Comparison of ENCODE assay signal across 17 cellular contexts in the genomic region with DNA sequence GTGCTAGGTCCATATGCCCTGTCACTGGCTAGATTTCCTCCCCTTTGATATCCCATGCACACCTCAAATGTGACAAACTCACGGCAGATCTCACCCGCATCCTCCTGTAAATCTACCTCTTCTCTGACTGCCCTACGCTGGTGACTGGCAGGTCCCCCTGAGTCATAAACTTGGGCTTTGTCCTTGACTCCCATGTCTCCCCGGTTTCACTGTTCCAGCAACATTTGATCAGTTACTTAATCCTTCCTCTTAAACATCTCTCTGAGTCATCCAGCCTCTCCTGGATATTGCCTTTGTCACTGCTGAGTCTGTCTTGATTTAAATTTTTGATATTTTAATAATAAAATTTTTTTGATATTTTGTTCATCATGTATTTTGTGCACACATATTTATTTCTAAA. TPM values are rescaled to one million over a fixed set of nuclear protein-coding genes. Genes with fewer than 3 reads are reported as not detected.
DNase-seq lines count a peak whose midpoint lies in the region; ATAC-seq, FAIRE-seq and TF ChIP-seq lines count a peak whose summit lies in the region.
"Had no signal": no experiment of that assay in that cellular context is flagged by ENCODE, and none has a peak within 500 bp of the region (broad histone marks: within the 10 kb centered on the region; RNA-seq: fewer than 3 reads in every experiment).

No MANE protein-coding gene starts in this region.

- no peaks in the 10 kb centered on the region for H3K9me3 Mint-ChIP-seq in HFFc6
- no peaks in the 10 kb centered on the region for H3K9me3 Mint-ChIP-seq in activated T-cell treated with anti-CD3 and anti-CD28 coated beads, Interleukin-2, amount 50 U/mL, for 24 hours

- no peak overlapping the region for H3K27ac Mint-ChIP-seq in HFFc6
- H3K27ac Mint-ChIP-seq in activated T-cell treated with anti-CD3 and anti-CD28 coated beads, Interleukin-2, amount 50 U/mL, for 24 hours, result no peak overlapping the region
- H3K27ac Mint-ChIP-seq: brain had no signal

- peaks cover 19% of the 10 kb centered on the region for H3F3A ChIP-seq in SK-N-SH (replicated peaks; ENCODE audit: insufficient read depth)

- no peak for TF ChIP-seq CTCF in A549 (IDR thresholded peaks at IDR 0.05)
- no peak for TF ChIP-seq CTCF in HFFc6 (IDR thresholded peaks at IDR 0.05)
- TF ChIP-seq CTCF in SK-N-SH (IDR thresholded peaks at IDR 0.05), result no peak

- CTCF ChIA-PET in A549 (lab: Yijun Ruan, JAX) (no interaction called here), SK-N-SH (lab: Yijun Ruan, JAX) (no interaction called here)

- DNase-seq in A549 (ENCODE audit: low read depth in 1 of 2, low spot score in 1 of 2) (peak; percentile 5 to 10), HFFc6 (peak; percentile 68), SK-N-SH (no peak), fibroblast of gingiva (ENCODE audit: low read depth) (peak; percentile 23), NCI-H2196 (lab: John Stamatoyannopoulos, UW; ENCODE audit: unreplicated experiment) (no peak)
- DNase-seq in activated T-cell treated with anti-CD3 and anti-CD28 coated beads, Interleukin-2, amount 50 U/mL, for 24 hours, result no peak
- DNase-seq: activated CD8-positive, alpha-beta memory T cell treated with anti-CD3 and anti-CD28 coated beads for 24 hours; activated gamma-delta T cell; effector CD8-positive, alpha-beta T cell; NK-92 treated with Interleukin-12 subunit alpha and Interleukin-12 subunit beta, amount 100 ng/mL, for 24 hours; stomach had no signal

- H3K4me1 ChIP-seq in A549, result no peaks in the 10 kb centered on the region
- 0 out of 4 replicates have a peak, but pooled peaks cover 0 to 7% of the 10 kb centered on the region in 2 experiments for H3K4me1 ChIP-seq in SK-N-SH (ENCODE audit: control insufficient read depth in 1 of 2, insufficient read depth in 2 of 2, low read depth in 1 of 2, low read length in 1 of 2)
- H3K4me1 ChIP-seq: stomach had no signal

- no peak overlapping the region for H3K27ac ChIP-seq in A549
- H3K27ac ChIP-seq in SK-N-SH (ENCODE audit: low read depth in 2 of 2, low read length in 1 of 2), result peak overlapping the region in 1 of 2 experiments; percentile 81; a peak in 2 of 4 replicates
- H3K27ac ChIP-seq: HL-60, stomach had no signal

- 33% methylated on average over 4 of the region's 4 CpGs for WGBS in A549 (ENCODE audit: missing lambda C conversion rate)
- 27% methylated on average over 4 of the region's 4 CpGs for WGBS in SK-N-SH (ENCODE audit: low lambda C conversion rate)

- peaks cover 10% of the 10 kb centered on the region for H3K4me1 Mint-ChIP-seq in HFFc6 (ENCODE audit: low read depth)
- H3K4me1 Mint-ChIP-seq in activated T-cell treated with anti-CD3 and anti-CD28 coated beads, Interleukin-2, amount 50 U/mL, for 24 hours (ENCODE audit: low read depth), result peaks cover 3% of the 10 kb centered on the region
- H3K4me1 Mint-ChIP-seq: brain had no signal

- no peaks in the 10 kb centered on the region for H3K36me3 ChIP-seq in SK-N-SH (replicated peaks in 1 of 2; ENCODE audit: control insufficient read depth in 1 of 2, insufficient read depth in 2 of 2, low read length in 1 of 2)
- H3K36me3 ChIP-seq: stomach had no signal

- no peaks in the 10 kb centered on the region for H3K27me3 ChIP-seq in SK-N-SH (ENCODE audit: insufficient read depth)

- H3K27me3 Mint-ChIP-seq in HFFc6 (ENCODE audit: insufficient read depth), result no peaks in the 10 kb centered on the region; the same call in 1 of the 2 replicates
- H3K27me3 Mint-ChIP-seq in activated T-cell treated with anti-CD3 and anti-CD28 coated beads, Interleukin-2, amount 50 U/mL, for 24 hours, result peaks cover 22% of the 10 kb centered on the region
- H3K27me3 Mint-ChIP-seq: brain had no signal

- ATAC-seq in A549, result peak in 1 of 2 experiments; percentile 34; a peak in 1 of 6 replicates
- no peak for ATAC-seq in GM18909 (IDR thresholded peaks at IDR 0.05; ENCODE audit: poor library complexity, unreplicated experiment)
- no peak for ATAC-seq in HG03457 (IDR thresholded peaks at IDR 0.05; ENCODE audit: unreplicated experiment)

- no peaks in the 10 kb centered on the region for H4K20me1 ChIP-seq in SK-N-SH (ENCODE audit: insufficient read depth)

- H3K4me3 Mint-ChIP-seq in HFFc6, result no peak overlapping the region
- no peak overlapping the region for H3K4me3 Mint-ChIP-seq in activated T-cell treated with anti-CD3 and anti-CD28 coated beads, Interleukin-2, amount 50 U/mL, for 24 hours
- H3K4me3 Mint-ChIP-seq: brain had no signal

- H3K9me3 ChIP-seq in A549, result no peaks in the 10 kb centered on the region
- no peaks in the 10 kb centered on the region for H3K9me3 ChIP-seq in SK-N-SH
- H3K9me3 ChIP-seq: stomach had no signal

- H3K9me2 ChIP-seq in SK-N-SH, result no peaks in the 10 kb centered on the region

- TF ChIP-seq EP300 in A549 (IDR thresholded peaks at IDR 0.05), result no peak
- TF ChIP-seq EP300 in SK-N-SH (IDR thresholded peaks at IDR 0.05; ENCODE audit: borderline replicate concordance in 1 of 2, low read depth in 1 of 2, low read length in 1 of 2), result no peak; a peak in 1 of 4 replicates

- H3K9ac ChIP-seq in SK-N-SH, result no peak overlapping the region

- H3K4me2 ChIP-seq in A549 (no peak overlapping the region), SK-N-SH (peak overlapping the region; percentile 66; the same call in 1 of the 2 replicates)

- no peak for FAIRE-seq in A549 (lab: Jason Lieb, UNC)
- FAIRE-seq: keratinocyte had no signal

- H3K4me3 ChIP-seq in A549 (no peak overlapping the region), SK-N-SH (ENCODE audit: low read depth in 2 of 2, low read length in 1 of 2) (peak overlapping the region in 1 of 2 experiments; percentile 29; a peak in 1 of 4 replicates)
- H3K4me3 ChIP-seq: stomach had no signal

- H3K36me3 Mint-ChIP-seq in HFFc6 (ENCODE audit: low read depth), result no peaks in the 10 kb centered on the region
- H3K36me3 Mint-ChIP-seq in activated T-cell treated with anti-CD3 and anti-CD28 coated beads, Interleukin-2, amount 50 U/mL, for 24 hours (ENCODE audit: low read depth), result no peaks in the 10 kb centered on the region
- H3K36me3 Mint-ChIP-seq: brain had no signal

- TF ChIP-seq RAD21 in A549 (conservative IDR thresholded peaks at IDR 0.05 in 1 of 2, IDR thresholded peaks at IDR 0.05 in 1 of 2) (no peak), SK-N-SH (IDR thresholded peaks at IDR 0.05; ENCODE audit: low read length) (no peak)

- no peak for TF ChIP-seq POLR2A in A549 (IDR thresholded peaks at IDR 0.05; ENCODE audit: low read length)

- H2AFZ ChIP-seq in SK-N-SH (ENCODE audit: low read depth), result no peak overlapping the region

- no peaks in the 10 kb centered on the region for H3K79me2 ChIP-seq in SK-N-SH (ENCODE audit: insufficient read depth)

- POLR2A ChIA-PET in A549 (lab: Yijun Ruan, JAX) (no interaction called here), SK-N-SH (lab: Yijun Ruan, JAX) (interaction anchor here (0.6 kb wide), 1 partner anchor 451 kb away, joined by 4 read pairs; no protein-coding TSS in a partner anchor)

TF ChIP-seq in A549, 52 proteins besides CTCF, POLR2A, EP300 and RAD21 (continues in another document):
- no peak for TF ChIP-seq EHMT2 (IDR thresholded peaks at IDR 0.05; ENCODE audit: low read depth)
- TF ChIP-seq ZFP36 (IDR thresholded peaks at IDR 0.05; ENCODE audit: borderline replicate concordance, partially characterized antibody), result no peak
- no peak for TF ChIP-seq TFCP2L1 (CRISPR knock-in tag; IDR thresholded peaks at IDR 0.05)
- no peak for TF ChIP-seq HDAC2 (IDR thresholded peaks at IDR 0.05)
- TF ChIP-seq SMC3 (IDR thresholded peaks at IDR 0.05), result no peak
- TF ChIP-seq SREBF2 (IDR thresholded peaks at IDR 0.05), result no peak
- no peak for TF ChIP-seq RFX5 (IDR thresholded peaks at IDR 0.05)
- TF ChIP-seq, protein P1, sequence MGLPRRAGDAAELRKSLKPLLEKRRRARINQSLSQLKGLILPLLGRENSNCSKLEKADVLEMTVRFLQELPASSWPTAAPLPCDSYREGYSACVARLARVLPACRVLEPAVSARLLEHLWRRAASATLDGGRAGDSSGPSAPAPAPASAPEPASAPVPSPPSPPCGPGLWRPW (IDR thresholded peaks at IDR 0.05), result no peak
- no peak for TF ChIP-seq KDM1A (IDR thresholded peaks at IDR 0.05; ENCODE audit: low read depth)
- TF ChIP-seq NR3C1 (IDR thresholded peaks at IDR 0.05), result no peak
- TF ChIP-seq GATA3 (IDR thresholded peaks at IDR 0.05; ENCODE audit: borderline replicate concordance), result no peak

TF ChIP-seq in SK-N-SH, 30 proteins besides CTCF, POLR2A, EP300 and RAD21 (continues in another document):
- TF ChIP-seq, protein P2, sequence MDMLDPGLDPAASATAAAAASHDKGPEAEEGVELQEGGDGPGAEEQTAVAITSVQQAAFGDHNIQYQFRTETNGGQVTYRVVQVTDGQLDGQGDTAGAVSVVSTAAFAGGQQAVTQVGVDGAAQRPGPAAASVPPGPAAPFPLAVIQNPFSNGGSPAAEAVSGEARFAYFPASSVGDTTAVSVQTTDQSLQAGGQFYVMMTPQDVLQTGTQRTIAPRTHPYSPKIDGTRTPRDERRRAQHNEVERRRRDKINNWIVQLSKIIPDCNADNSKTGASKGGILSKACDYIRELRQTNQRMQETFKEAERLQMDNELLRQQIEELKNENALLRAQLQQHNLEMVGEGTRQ (IDR thresholded peaks at IDR 0.05; ENCODE audit: borderline replicate concordance, low read depth, low read length), result no peak
- 0 out of 2 replicates have a peak, but pooled peaks have one; percentile 20 for TF ChIP-seq NFIC (IDR thresholded peaks at IDR 0.05; ENCODE audit: borderline replicate concordance)
- TF ChIP-seq SMC3 (IDR thresholded peaks at IDR 0.05; ENCODE audit: low read depth, low read length), result no peak
- no peak for TF ChIP-seq YY1 (IDR thresholded peaks at IDR 0.05; ENCODE audit: low read depth)
- TF ChIP-seq, protein P3, sequence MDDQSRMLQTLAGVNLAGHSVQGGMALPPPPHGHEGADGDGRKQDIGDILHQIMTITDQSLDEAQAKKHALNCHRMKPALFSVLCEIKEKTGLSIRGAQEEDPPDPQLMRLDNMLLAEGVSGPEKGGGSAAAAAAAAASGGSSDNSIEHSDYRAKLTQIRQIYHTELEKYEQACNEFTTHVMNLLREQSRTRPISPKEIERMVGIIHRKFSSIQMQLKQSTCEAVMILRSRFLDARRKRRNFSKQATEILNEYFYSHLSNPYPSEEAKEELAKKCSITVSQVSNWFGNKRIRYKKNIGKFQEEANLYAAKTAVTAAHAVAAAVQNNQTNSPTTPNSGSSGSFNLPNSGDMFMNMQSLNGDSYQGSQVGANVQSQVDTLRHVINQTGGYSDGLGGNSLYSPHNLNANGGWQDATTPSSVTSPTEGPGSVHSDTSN (IDR thresholded peaks at IDR 0.05), result peak; percentile 86
- TF ChIP-seq TAF1 (IDR thresholded peaks at IDR 0.05; ENCODE audit: borderline replicate concordance, low read depth, low read length), result no peak
- TF ChIP-seq JUND (IDR thresholded peaks at IDR 0.05), result peak; percentile 72

RNA-seq across cellular contexts. Expression of a gene that starts 26.5 kb away (rescaled TPM):
- polyA plus RNA-seq in A549 (2011; rRNA removed), result not detected in 2 replicates
- polyA plus RNA-seq in A549 (2012; cell fraction: cytosol; rRNA removed), result not detected in 2 replicates
- polyA plus RNA-seq in A549 (2012; cell fraction: nucleus; rRNA removed), result not detected in 2 replicates
- polyA plus RNA-seq in A549 (2017; fragmentation: RNase III; extraction: RNeasy Plus Mini Kit Qiagen cat#74134 plus additional on column Dnase treatment), result not detected in 3 replicates
- polyA minus RNA-seq in A549 (2011; rRNA and poly(A)+ RNA removed), result not detected in 2 replicates
- total RNA-seq in HFFc6 (2021; fragmentation: NEBNext Ultra II Directional; extraction: Animal tissue kit (Norgen Biotek cat#: 25700)), result not detected
- not detected in 2 replicates for polyA plus RNA-seq in SK-N-SH (2012; rRNA removed)
- 0.01 TPM in 1 of 2 replicates, not detected in the other for polyA plus RNA-seq in SK-N-SH (2012; cell fraction: cytosol; rRNA removed)
- polyA plus RNA-seq in SK-N-SH (2012; cell fraction: nucleus; rRNA removed), result not detected in 2 replicates
- total RNA-seq: mononuclear cell had no signal
- polyA plus RNA-seq: keratinocyte had no signal

Comparison
In these comparisons a context has a peak if more than half of its experiments do, and no peak if none do; other contexts are left out.
1. DNase-seq: peak in A549 (2 of 2), HFFc6 (single experiment) and fibroblast of gingiva (single experiment); none in SK-N-SH (single experiment), NCI-H2196 (single experiment) and activated T-cell treated with anti-CD3 and anti-CD28 coated beads, Interleukin-2, amount 50 U/mL, for 24 hours (single experiment).